Comparison of ENCODE assay signal across 21 cellular contexts in the genomic region with DNA sequence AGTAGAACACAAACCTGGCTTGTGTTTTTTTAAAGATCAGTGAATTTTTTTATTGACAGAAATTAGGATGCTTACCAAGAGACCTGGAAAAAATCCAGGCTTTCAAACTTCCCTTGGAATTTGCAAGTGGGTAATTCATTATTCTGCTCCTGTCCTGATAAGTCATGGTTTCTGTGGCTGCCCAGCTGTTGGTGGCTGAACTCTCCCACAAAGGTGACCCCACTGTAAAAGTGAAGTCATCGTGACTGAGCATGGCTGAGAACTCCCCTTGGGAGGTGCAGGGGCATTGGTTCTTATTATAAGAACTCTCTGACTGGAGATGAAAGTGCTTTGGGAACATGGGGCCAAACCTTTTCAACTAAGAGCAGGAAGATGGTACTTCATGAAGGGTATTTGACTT. TPM values are rescaled to one million over a fixed set of nuclear protein-coding genes. Genes with fewer than 3 reads are reported as not detected.
DNase-seq lines count a peak whose midpoint lies in the region; ATAC-seq, FAIRE-seq and TF ChIP-seq lines count a peak whose summit lies in the region.
"Had no signal": no experiment of that assay in that cellular context is flagged by ENCODE, and none has a peak within 500 bp of the region (broad histone marks: within the 10 kb centered on the region; RNA-seq: fewer than 3 reads in every experiment).

No MANE protein-coding gene starts in this region.

- POLR2A ChIA-PET in activated CD8-positive, alpha-beta T cell treated with anti-CD3 and anti-CD28 coated beads for 36 hours (lab: Charles Lee) = no interaction called here

- H3K4me3 ChIP-seq in cardiac muscle cell (no peak overlapping the region), heart right ventricle (no peak overlapping the region), astrocyte (ENCODE audit: insufficient read depth, low read depth, low read length) (no peak overlapping the region), gastrocnemius medialis (no peak overlapping the region)
- H3K4me3 ChIP-seq: PC-9, uterus had no signal

- H3K27me3 ChIP-seq in cardiac muscle cell (no peaks in the 10 kb centered on the region), heart right ventricle (no peaks in the 10 kb centered on the region), astrocyte (ENCODE audit: insufficient read depth, low read length) (no peaks in the 10 kb centered on the region), gastrocnemius medialis (no peaks in the 10 kb centered on the region)
- H3K27me3 ChIP-seq: uterus had no signal

- H2AFZ ChIP-seq in astrocyte (ENCODE audit: low read depth, low read length) = no peak overlapping the region
- H2AFZ ChIP-seq: PC-9 had no signal

- H3K36me3 Mint-ChIP-seq in astrocyte (ENCODE audit: low read depth, unreplicated experiment) = no peaks in the 10 kb centered on the region
- no peaks in the 10 kb centered on the region for H3K36me3 Mint-ChIP-seq in activated CD8-positive, alpha-beta T cell treated with anti-CD3 and anti-CD28 coated beads for 36 hours (ENCODE audit: low read depth)

- H3K27ac Mint-ChIP-seq in astrocyte (ENCODE audit: unreplicated experiment) = no peak overlapping the region
- no peak overlapping the region for H3K27ac Mint-ChIP-seq in activated CD8-positive, alpha-beta T cell treated with anti-CD3 and anti-CD28 coated beads for 36 hours
- H3K27ac Mint-ChIP-seq: CD4-positive, alpha-beta T cell had no signal

- in situ Hi-C loops in gastrocnemius medialis (cut with MboI; ENCODE audit: low sequenced_read_pairs in 4 of 4) = no loop called here

- no peaks in the 10 kb centered on the region for H3K27me3 Mint-ChIP-seq in astrocyte (ENCODE audit: low read depth, unreplicated experiment)
- peaks cover 2% of the 10 kb centered on the region for H3K27me3 Mint-ChIP-seq in activated CD8-positive, alpha-beta T cell treated with anti-CD3 and anti-CD28 coated beads for 36 hours

- no peak overlapping the region for H3K4me2 ChIP-seq in astrocyte (ENCODE audit: low read length)
- H3K4me2 ChIP-seq: PC-9 had no signal

- ATAC-seq in heart right ventricle = no peak
- ATAC-seq in activated CD8-positive, alpha-beta T cell treated with anti-CD3 and anti-CD28 coated beads for 36 hours = no peak
- no peak for ATAC-seq in gastrocnemius medialis
- no peak for ATAC-seq in HG02763 (IDR thresholded peaks at IDR 0.05; ENCODE audit: unreplicated experiment)

- TF ChIP-seq CTCF in cardiac muscle cell (IDR thresholded peaks at IDR 0.05; ENCODE audit: low read depth, low read length) (no peak), heart right ventricle (IDR thresholded peaks at IDR 0.05) (no peak), astrocyte (IDR thresholded peaks at IDR 0.05; ENCODE audit: insufficient read depth, low read depth, low read length) (no peak), gastrocnemius medialis (IDR thresholded peaks at IDR 0.05 in 4 of 5, conservative IDR thresholded peaks at IDR 0.05 in 1 of 5) (no peak)
- no peak for TF ChIP-seq CTCF in activated CD8-positive, alpha-beta T cell treated with anti-CD3 and anti-CD28 coated beads for 36 hours (IDR thresholded peaks at IDR 0.05)

- no peak overlapping the region for H3K9ac ChIP-seq in astrocyte (ENCODE audit: low read length)

- FAIRE-seq in astrocyte (lab: Jason Lieb, UNC) (no peak), urothelium cell line (lab: Jason Lieb, UNC) (peak; percentile 65)

- H3K9me3 Mint-ChIP-seq in astrocyte (ENCODE audit: unreplicated experiment) = peaks cover 5% of the 10 kb centered on the region
- H3K9me3 Mint-ChIP-seq in activated CD8-positive, alpha-beta T cell treated with anti-CD3 and anti-CD28 coated beads for 36 hours = no peaks in the 10 kb centered on the region
- H3K9me3 Mint-ChIP-seq: CD4-positive, alpha-beta T cell had no signal

- no peaks in the 10 kb centered on the region for H3K79me2 ChIP-seq in astrocyte (ENCODE audit: insufficient read depth, low read length)

- DNase-seq in cardiac muscle cell (ENCODE audit: low read depth in 1 of 2, low spot score in 1 of 2) = peak in 1 of 2 donors; percentile 28
- DNase-seq in heart right ventricle = no peak
- DNase-seq in astrocyte (ENCODE audit: low read depth) = peak; percentile 93
- DNase-seq in iris pigment epithelial cell (ENCODE audit: low read depth) = peak; percentile 41
- peak; percentile 62 for DNase-seq in urothelium cell line (ENCODE audit: low spot score)
- DNase-seq in activated CD8-positive, alpha-beta T cell treated with anti-CD3 and anti-CD28 coated beads for 36 hours = no peak
- DNase-seq in gastrocnemius medialis = no peak
- DNase-seq: activated CD4-positive, alpha-beta T cell treated with anti-CD3 and anti-CD28 coated beads for 48 hours; activated CD8-positive, alpha-beta memory T cell treated with anti-CD3 and anti-CD28 coated beads, Interleukin-2, amount 50 U/mL, for 48 hours; anterior cingulate cortex; CD4-positive, alpha-beta T cell; dermis blood vessel endothelial cell; islet precursor cell; KBM-7; NCI-H1417 treated with DMSO at 0.1 percent for 48 hours; NCI-H2171; NCI-H774; PC-9; T1000; uterus had no signal

- 37 to 38% methylated on average over 1 of the region's 1 CpG for WGBS in heart right ventricle, 2 donors

- intact Hi-C loops in heart right ventricle (cut with DNase I) (no loop called here), gastrocnemius medialis (cut with DNase I; ENCODE audit: low total_unique reads) (no loop called here)
- intact Hi-C loops in activated CD8-positive, alpha-beta T cell treated with anti-CD3 and anti-CD28 coated beads for 36 hours (cut with micrococcal nuclease) = no loop called here

- H3K36me3 ChIP-seq in cardiac muscle cell (no peaks in the 10 kb centered on the region), heart right ventricle (no peaks in the 10 kb centered on the region), astrocyte (ENCODE audit: insufficient read depth, low read length) (no peaks in the 10 kb centered on the region), gastrocnemius medialis (no peaks in the 10 kb centered on the region)
- H3K36me3 ChIP-seq: uterus had no signal

- H3K9me3 ChIP-seq in cardiac muscle cell (ENCODE audit: low read depth) = no peaks in the 10 kb centered on the region
- no peaks in the 10 kb centered on the region for H3K9me3 ChIP-seq in heart right ventricle
- H3K9me3 ChIP-seq in astrocyte (ENCODE audit: insufficient read depth, low read depth, low read length) = no peaks in the 10 kb centered on the region
- H3K9me3 ChIP-seq in gastrocnemius medialis = no peaks in the 10 kb centered on the region
- H3K9me3 ChIP-seq: uterus had no signal

- H3K4me3 Mint-ChIP-seq in astrocyte (ENCODE audit: unreplicated experiment) = no peak overlapping the region
- no peak overlapping the region for H3K4me3 Mint-ChIP-seq in activated CD8-positive, alpha-beta T cell treated with anti-CD3 and anti-CD28 coated beads for 36 hours
- H3K4me3 Mint-ChIP-seq: CD4-positive, alpha-beta T cell had no signal

- peak overlapping the region; percentile 96 for H3K27ac ChIP-seq in cardiac muscle cell
- no peak overlapping the region for H3K27ac ChIP-seq in heart right ventricle
- H3K27ac ChIP-seq in astrocyte (ENCODE audit: low read depth, low read length) = no peak overlapping the region
- H3K27ac ChIP-seq in gastrocnemius medialis = no peak overlapping the region
- H3K27ac ChIP-seq: PC-9, uterus had no signal

- CTCF ChIA-PET in activated CD8-positive, alpha-beta T cell treated with anti-CD3 and anti-CD28 coated beads for 36 hours (lab: Charles Lee) = interaction anchor here (0.6 to 1.0 kb wide), 2 partner anchors 185 to 216 kb away, joined by 3 read pairs; no protein-coding TSS in a partner anchor

- TF ChIP-seq POLR2A in gastrocnemius medialis (IDR thresholded peaks at IDR 0.05) = no peak

- peaks cover 5% of the 10 kb centered on the region for H3K4me1 Mint-ChIP-seq in astrocyte (ENCODE audit: low read depth, unreplicated experiment)
- H3K4me1 Mint-ChIP-seq in activated CD8-positive, alpha-beta T cell treated with anti-CD3 and anti-CD28 coated beads for 36 hours (ENCODE audit: low read depth) = no peaks in the 10 kb centered on the region

- H4K20me1 ChIP-seq in astrocyte (ENCODE audit: insufficient read depth, low read length) = no peaks in the 10 kb centered on the region

- H3K4me1 ChIP-seq in cardiac muscle cell (ENCODE audit: low read depth) = peaks cover 50% of the 10 kb centered on the region
- H3K4me1 ChIP-seq in heart right ventricle = peaks cover 0 to 24% (median 17%) of the 10 kb centered on the region in 9 donors
- H3K4me1 ChIP-seq in astrocyte (ENCODE audit: insufficient read depth, low read length) = peaks cover 9% of the 10 kb centered on the region
- no peaks in the 10 kb centered on the region for H3K4me1 ChIP-seq in gastrocnemius medialis
- H3K4me1 ChIP-seq: uterus had no signal

RNA-seq across cellular contexts. Expression of a gene that starts 46.6 kb away (rescaled TPM):
- total RNA-seq in cardiac muscle cell (41.7 and 161 TPM in 2 replicates), heart right ventricle (10 to 100 TPM in 3 of 10 donors, 1 to 10 TPM in 7; 4.8 to 19.4 (median 8.8) TPM), astrocyte (62.2 and 66.9 TPM in 2 replicates), gastrocnemius medialis (1 to 10 TPM; 1.9 to 7.1 (median 4.9) TPM)
- polyA plus RNA-seq in cardiac muscle cell (49.1 and 123 TPM in 2 replicates), heart right ventricle (1 to 10 TPM; 1.3 to 1.4 TPM)
- total RNA-seq in activated CD8-positive, alpha-beta T cell treated with anti-CD3 and anti-CD28 coated beads for 36 hours = 1 to 10 TPM; 7.9 to 9.6 TPM

Comparison
In these comparisons a context has a peak if more than half of its experiments do, and no peak if none do; other contexts are left out.
1. DNase-seq: peak in astrocyte (single experiment), iris pigment epithelial cell (single experiment) and urothelium cell line (single experiment); none in heart right ventricle (0 of 2), activated CD8-positive, alpha-beta T cell treated with anti-CD3 and anti-CD28 coated beads for 36 hours (single experiment) and gastrocnemius medialis (0 of 2).